ENCODE assay signal across 1 cellular context in genomic region chr19:49141352-49141751, GRCh38.
TF ChIP-seq lines count a peak whose summit lies in the region.

No MANE protein-coding gene starts in this region.

TF ChIP-seq in GM23338, 12 proteins besides CTCF, POLR2A, EP300 and RAD21:
- no peak for TF ChIP-seq POLR2AphosphoS5 (IDR thresholded peaks at IDR 0.05; ENCODE audit: low read depth)
- TF ChIP-seq ETS1 (IDR thresholded peaks at IDR 0.05): no peak
- TF ChIP-seq REST (IDR thresholded peaks at IDR 0.05; ENCODE audit: unreplicated experiment): no peak
